22 cellular contexts compared by ENCODE assay signal in genomic region chr2:14016289-14016955, GRCh38.
DNase-seq lines count a peak whose midpoint lies in the region; ATAC-seq lines count a peak whose summit lies in the region.
"Had no signal": no experiment of that assay in that cellular context is flagged by ENCODE, and none has a peak within 500 bp of the region (broad histone marks: within the 10 kb centered on the region; RNA-seq: fewer than 3 reads in every experiment).

No MANE protein-coding gene starts in this region.

- DNase-seq in A172 (ENCODE audit: low spot score) (peak; percentile 39), NCI-H2029 (lab: John Stamatoyannopoulos, UW) (peak; percentile 3), astrocyte of the hippocampus (ENCODE audit: low read depth, low spot score) (peak; percentile 93), mucosa of gallbladder (ENCODE audit: low spot score) (peak; percentile 11), NCI-H748 treated with DMSO at 0.1 percent for 48 hours (lab: John Stamatoyannopoulos, UW) (no peak), HAP-1 (ENCODE audit: low spot score in 2 of 2) (no peak), SKM-1 (lab: John Stamatoyannopoulos, UW; ENCODE audit: unreplicated experiment) (no peak)
- DNase-seq: activated effector memory CD4-positive, alpha-beta T cell treated with Interleukin-2 at 50 U/mL for 16 hours; colonic mucosa; DMS53; H9; KG1; natural killer cell; NCI-H1417 treated with DMSO at 0.1 percent for 48 hours; NCI-H446; T-helper 2 cell had no signal

- no peak overlapping the region for H3K4me3 ChIP-seq in HAP-1
- H3K4me3 ChIP-seq: A549, colonic mucosa, lung, upper lobe of left lung had no signal

- no peak for ATAC-seq in GM21825 (IDR thresholded peaks at IDR 0.05; ENCODE audit: unreplicated experiment)
- ATAC-seq: A549; activated CD4-positive, CD25-positive, alpha-beta regulatory T cell treated with anti-CD3 and anti-CD28 coated beads, Interleukin-2, amount 50 U/mL, for 24 hours; natural killer cell; stimulated activated memory B cell treated with anti-CD40 and anti-IgM and Interleukin-4, amounts not matched to agents 10 μg/mL and 1 μg/mL and 100 μg/mL, for 72 hours had no signal

- no peaks in the 10 kb centered on the region for H3K36me3 ChIP-seq in HAP-1 (replicated peaks)
- H3K36me3 ChIP-seq: colonic mucosa, upper lobe of left lung had no signal

- H3K9me3 ChIP-seq in HAP-1: no peaks in the 10 kb centered on the region
- H3K9me3 ChIP-seq: colonic mucosa, upper lobe of left lung had no signal

- no peaks in the 10 kb centered on the region; the same call in 1 of the 2 replicates for H3K27me3 ChIP-seq in HAP-1 (ENCODE audit: low read depth)
- H3K27me3 ChIP-seq: colonic mucosa, upper lobe of left lung had no signal

- H3K4me1 ChIP-seq in HAP-1: no peaks in the 10 kb centered on the region
- H3K4me1 ChIP-seq: A549, colonic mucosa, upper lobe of left lung had no signal

- in situ Hi-C loops in HAP-1 (cut with MboI; ENCODE audit: low sequenced_read_pairs): no loop called here

Comparison
In these comparisons a context has a peak if more than half of its experiments do, and no peak if none do; other contexts are left out.
1. DNase-seq: peak in A172 (single experiment), NCI-H2029 (single experiment), astrocyte of the hippocampus (single experiment) and mucosa of gallbladder (single experiment); none in NCI-H748 treated with DMSO at 0.1 percent for 48 hours (single experiment), HAP-1 (0 of 2) and SKM-1 (single experiment).